In genomic region chr2:127059559-127059958, GRCh38 we compare ENCODE assay signal across 20 cellular contexts.
"Had no signal": no experiment of that assay in that cellular context is flagged by ENCODE, and none has a peak within 500 bp of the region (broad histone marks: within the 10 kb centered on the region; RNA-seq: fewer than 3 reads in every experiment).

No MANE protein-coding gene starts in this region.

- H3K4me2 ChIP-seq: KMS-11 had no signal

- DNase-seq: activated CD4-positive, alpha-beta memory T cell treated with anti-CD3 and anti-CD28 coated beads for 36 hours; activated CD4-positive, alpha-beta T cell treated with anti-CD3 and anti-CD28 coated beads for 48 hours; activated CD4-positive, CD25-positive, alpha-beta regulatory T cell treated with anti-CD3 and anti-CD28 coated beads, Interleukin-2, amount 50 U/mL, for 72 hours; activated CD8-positive, alpha-beta memory T cell treated with anti-CD3 and anti-CD28 coated beads for 24 hours; activated effector memory CD4-positive, alpha-beta T cell treated with anti-CD3 and anti-CD28 coated beads, Interleukin-2, amount 50 U/mL, for 16 hours; activated naive CD4-positive, alpha-beta T cell treated with Interleukin-2 at 50 U/mL for 16 hours; activated T-cell treated with anti-CD3 and anti-CD28 coated beads, Interleukin-2, amount 50 U/mL, for 4 hours; amygdala; NCI-H1092; NCI-H1417; NCI-H2029; NCI-H2107; NCI-H345; NCI-H510A; PC-3; SHP77 treated with DMSO at 0.1 percent for 48 hours; T-helper 17 cell; T-helper 9 cell had no signal

- H3K9ac ChIP-seq: KMS-11 had no signal

- H3K27ac ChIP-seq: KMS-11 had no signal

- ATAC-seq: activated T-cell treated with anti-CD3 and anti-CD28 coated beads, Interleukin-2, amount 50 U/mL, for 4 hours; PC-3; T-helper 17 cell; WTC11 had no signal
